Comparison of ENCODE assay signal across 22 cellular contexts in genomic region chr12:43291516-43291915, GRCh38.
A peak's percentile ranks its signal among the peaks of the same experiment; 100 is the strongest.
DNase-seq lines count a peak whose midpoint lies in the region; TF ChIP-seq lines count a peak whose summit lies in the region.
"Had no signal": no experiment of that assay in that cellular context is flagged by ENCODE, and none has a peak within 500 bp of the region (broad histone marks: within the 10 kb centered on the region; RNA-seq: fewer than 3 reads in every experiment).

No MANE protein-coding gene starts in this region.

- H3K4me2 ChIP-seq in smooth muscle cell = no peak overlapping the region
- H3K4me2 ChIP-seq: BLaER1 treated with 17β-estradiol and CSF1 and Interleukin-3, amounts not matched to agents 10 nM and 100 nM had no signal

- TF ChIP-seq CTCF in foreskin fibroblast (IDR thresholded peaks at IDR 0.05; ENCODE audit: low read depth, low read length) (no peak), smooth muscle cell (IDR thresholded peaks at IDR 0.05; ENCODE audit: borderline replicate concordance, insufficient read depth, poor library complexity, severe bottlenecking) (no peak)

- H3K4me3 ChIP-seq in adipocyte (ENCODE audit: low read length) (no peak overlapping the region), foreskin fibroblast (ENCODE audit: low read depth in 1 of 2, low read length in 2 of 2) (no peak overlapping the region), smooth muscle cell (no peak overlapping the region)
- H3K4me3 ChIP-seq: BLaER1 treated with 17β-estradiol and CSF1 and Interleukin-3, amounts not matched to agents 10 nM and 100 nM; K562; upper lobe of right lung had no signal

- H4K20me1 ChIP-seq in smooth muscle cell (ENCODE audit: low read depth) = no peaks in the 10 kb centered on the region
- H4K20me1 ChIP-seq: BLaER1 treated with 17β-estradiol and CSF1 and Interleukin-3, amounts not matched to agents 10 nM and 100 nM had no signal

- H3K9me3 ChIP-seq in adipocyte (ENCODE audit: control insufficient read depth, low read length) = no peaks in the 10 kb centered on the region
- no peaks in the 10 kb centered on the region for H3K9me3 ChIP-seq in smooth muscle cell (replicated peaks; ENCODE audit: low read depth)
- H3K9me3 ChIP-seq: BLaER1 treated with 17β-estradiol and CSF1 and Interleukin-3, amounts not matched to agents 10 nM and 100 nM; upper lobe of right lung had no signal

- H3K27me3 ChIP-seq in adipocyte (replicated peaks; ENCODE audit: control insufficient read depth, insufficient read depth, low read length) (no peaks in the 10 kb centered on the region), smooth muscle cell (ENCODE audit: low read depth) (no peaks in the 10 kb centered on the region)
- H3K27me3 ChIP-seq: BLaER1 treated with 17β-estradiol and CSF1 and Interleukin-3, amounts not matched to agents 10 nM and 100 nM; upper lobe of right lung had no signal

- H3K4me1 ChIP-seq in adipocyte (ENCODE audit: control insufficient read depth, insufficient read depth, low read length) = peaks cover 18% of the 10 kb centered on the region
- H3K4me1 ChIP-seq in smooth muscle cell (ENCODE audit: low read depth) = peaks cover 21% of the 10 kb centered on the region

- 60% methylated on average over 3 of the region's 3 CpGs for WGBS in smooth muscle cell (ENCODE audit: low lambda C conversion rate)

- DNase-seq in NCI-H748 (lab: John Stamatoyannopoulos, UW; ENCODE audit: unreplicated experiment) (peak; percentile 47), NCI-H748 treated with DMSO at 0.1 percent for 48 hours (lab: John Stamatoyannopoulos, UW) (no peak), adipocyte (ENCODE audit: low read depth) (peak; percentile 44), foreskin fibroblast (peak; percentile 66 to 78), smooth muscle cell (lab: John Stamatoyannopoulos, UW; ENCODE audit: unreplicated experiment) (no peak), NOMO-1 treated with dmso at 0.1 percent for 144 hours (lab: John Stamatoyannopoulos, UW; ENCODE audit: unreplicated experiment) (no peak), islet precursor cell (no peak), COLO829 (ENCODE audit: low spot score) (no peak)
- DNase-seq: activated CD4-positive, alpha-beta T cell treated with anti-CD3 and anti-CD28 coated beads, Interleukin-2, amount 50 U/mL, for 1 hour; activated CD8-positive, alpha-beta memory T cell treated with anti-CD3 and anti-CD28 coated beads, Interleukin-2, amount 50 U/mL, for 48 hours; GF-D8; hippocampal formation; mesendoderm; naive thymus-derived CD8-positive, alpha-beta T cell; NCI-H524; OCI-M1; SHP77 treated with DMSO at 0.1 percent for 48 hours; stimulated activated CD4-positive, alpha-beta T cell treated with anti-CD3 and anti-CD28 coated beads, Interleukin-4, amount 100 ng/mL, for 4 hours; T-helper 1 cell; upper lobe of right lung had no signal

- H3K27ac ChIP-seq in smooth muscle cell (ENCODE audit: low read depth) = peak overlapping the region; percentile 60
- H3K27ac ChIP-seq: BLaER1 treated with 17β-estradiol and CSF1 and Interleukin-3, amounts not matched to agents 10 nM and 100 nM; upper lobe of right lung had no signal

- peaks cover 12% of the 10 kb centered on the region for H3F3A ChIP-seq in smooth muscle cell (ENCODE audit: low read depth)

- H3K79me2 ChIP-seq in smooth muscle cell (ENCODE audit: low read depth) = no peaks in the 10 kb centered on the region

- H3K9ac ChIP-seq in adipocyte (ENCODE audit: low read length) (no peak overlapping the region), smooth muscle cell (ENCODE audit: low read depth) (no peak overlapping the region)
- H3K9ac ChIP-seq: BLaER1 treated with 17β-estradiol and CSF1 and Interleukin-3, amounts not matched to agents 10 nM and 100 nM had no signal

- H3K36me3 ChIP-seq in adipocyte (ENCODE audit: control insufficient read depth, insufficient read depth, low read length, severe bottlenecking) (no peaks in the 10 kb centered on the region), smooth muscle cell (ENCODE audit: low read depth) (no peaks in the 10 kb centered on the region)
- H3K36me3 ChIP-seq: BLaER1 treated with 17β-estradiol and CSF1 and Interleukin-3, amounts not matched to agents 10 nM and 100 nM; upper lobe of right lung had no signal

- H2AFZ ChIP-seq in smooth muscle cell (ENCODE audit: low read depth) = no peak overlapping the region

Comparison
In these comparisons a context has a peak if more than half of its experiments do, and no peak if none do; other contexts are left out.
1. DNase-seq: peak in NCI-H748 (single experiment), adipocyte (single experiment) and foreskin fibroblast (2 of 2); none in NCI-H748 treated with DMSO at 0.1 percent for 48 hours (single experiment), smooth muscle cell (single experiment), NOMO-1 treated with dmso at 0.1 percent for 144 hours (single experiment), islet precursor cell (single experiment) and COLO829 (single experiment).